Comparison of ENCODE assay signal across 28 cellular contexts in genomic region chr14:48473944-48474343, GRCh38.
"Had no signal": no experiment of that assay in that cellular context is flagged by ENCODE, and none has a peak within 500 bp of the region (broad histone marks: within the 10 kb centered on the region; RNA-seq: fewer than 3 reads in every experiment).

No MANE protein-coding gene starts in this region.

- H3K27ac Mint-ChIP-seq: stimulated activated effector memory CD8-positive, alpha-beta T cell treated with anti-CD3 and anti-CD28 coated beads, Interleukin-12 subunit alpha, Interleukin-12 subunit beta, amount 100 ng/mL, for 72 hours; stimulated activated memory B cell treated with anti-CD40 and anti-IgM and Interleukin-4, amounts not matched to agents 10 μg/mL and 1 μg/mL and 100 μg/mL, for 72 hours; stimulated activated naive B cell treated with anti-CD40 and anti-IgM and Interleukin-4, amounts not matched to agents 10 μg/mL and 1 μg/mL and 100 μg/mL, for 72 hours; stimulated activated naive CD8-positive, alpha-beta T cell treated with anti-CD3 and anti-CD28 coated beads, Interleukin-15, amount 100 ng/mL, for 72 hours; stimulated activated naive CD8-positive, alpha-beta T cell treated with anti-CD3 and anti-CD28 coated beads, Interleukin-15, Interleukin-2, amounts not matched to agents 100 ng/mL and 50 ng/mL, for 24 hours; type B pancreatic cell had no signal

- DNase-seq: stimulated activated CD4-positive, alpha-beta T cell treated with anti-CD3 and anti-CD28 coated beads, Interleukin-2, amount 100 ng/mL, for 48 hours; stimulated activated CD4-positive, alpha-beta T cell treated with anti-CD3 and anti-CD28 coated beads, Interleukin-4, amount 100 ng/mL, for 1 hour; stimulated activated CD4-positive, alpha-beta T cell treated with anti-CD3 and anti-CD28 coated beads, Interleukin-4, amount 100 ng/mL, for 24 hours; stimulated activated CD4-positive, alpha-beta T cell treated with anti-CD3 and anti-CD28 coated beads, Interleukin-4, amount 100 ng/mL, for 4 hours; stimulated activated CD8-positive, alpha-beta memory T cell treated with anti-CD3 and anti-CD28 coated beads, Interleukin-4, amount 100 ng/mL, for 48 hours; stimulated activated naive B cell treated with anti-CD40 and anti-IgM and Interleukin-4, amounts not matched to agents 10 μg/mL and 1 μg/mL and 100 μg/mL, for 72 hours; stimulated activated naive CD4-positive, alpha-beta T cell; stimulated activated naive CD4-positive, alpha-beta T cell treated with Interleukin-2 at 50 U/mL for 16 hours; stimulated activated naive CD8-positive, alpha-beta T cell treated with anti-CD3 and anti-CD28 coated beads, Interleukin-15, amount 100 ng/mL, for 72 hours; stimulated activated naive CD8-positive, alpha-beta T cell treated with anti-CD3 and anti-CD28 coated beads, Interleukin-15, Interleukin-2, amounts not matched to agents 100 U/mL and 50 U/mL, for 24 hours; stomach; substantia nigra; testis; thyroid gland; tibial artery; transverse colon; trophoblast cell; upper lobe of left lung; upper lobe of right lung; uterus had no signal

- H3K4me3 ChIP-seq: stomach, suprapubic skin, testis, thoracic aorta, thyroid gland, tibial artery, tibial nerve, transverse colon, upper lobe of left lung, upper lobe of right lung, uterus, vagina had no signal

- H3K9me3 ChIP-seq: suprapubic skin, testis, thyroid gland, tibial artery, upper lobe of left lung, upper lobe of right lung, uterus, vagina had no signal

- H3K4me3 Mint-ChIP-seq: stimulated activated effector memory CD8-positive, alpha-beta T cell treated with anti-CD3 and anti-CD28 coated beads, Interleukin-12 subunit alpha, Interleukin-12 subunit beta, amount 100 ng/mL, for 72 hours; stimulated activated memory B cell treated with anti-CD40 and anti-IgM and Interleukin-4, amounts not matched to agents 10 μg/mL and 1 μg/mL and 100 μg/mL, for 72 hours; stimulated activated naive B cell treated with anti-CD40 and anti-IgM and Interleukin-4, amounts not matched to agents 10 μg/mL and 1 μg/mL and 100 μg/mL, for 72 hours; stimulated activated naive CD8-positive, alpha-beta T cell treated with anti-CD3 and anti-CD28 coated beads, Interleukin-15, amount 100 ng/mL, for 72 hours; stimulated activated naive CD8-positive, alpha-beta T cell treated with anti-CD3 and anti-CD28 coated beads, Interleukin-15, Interleukin-2, amounts not matched to agents 100 ng/mL and 50 ng/mL, for 24 hours; type B pancreatic cell had no signal

- H3K36me3 ChIP-seq: stomach, suprapubic skin, thoracic aorta, thyroid gland, tibial artery, tibial nerve, transverse colon, upper lobe of left lung, upper lobe of right lung, uterus, vagina had no signal

- H3K27ac ChIP-seq: stomach, suprapubic skin, testis, thoracic aorta, thyroid gland, tibial artery, tibial nerve, transverse colon, upper lobe of left lung, upper lobe of right lung, uterus, vagina had no signal

- H3K4me1 Mint-ChIP-seq: stimulated activated effector memory CD8-positive, alpha-beta T cell treated with anti-CD3 and anti-CD28 coated beads, Interleukin-12 subunit alpha, Interleukin-12 subunit beta, amount 100 ng/mL, for 72 hours; stimulated activated memory B cell treated with anti-CD40 and anti-IgM and Interleukin-4, amounts not matched to agents 10 μg/mL and 1 μg/mL and 100 μg/mL, for 72 hours; stimulated activated naive B cell treated with anti-CD40 and anti-IgM and Interleukin-4, amounts not matched to agents 10 μg/mL and 1 μg/mL and 100 μg/mL, for 72 hours; stimulated activated naive CD8-positive, alpha-beta T cell treated with anti-CD3 and anti-CD28 coated beads, Interleukin-15, amount 100 ng/mL, for 72 hours had no signal

- H3K9me3 Mint-ChIP-seq: stimulated activated naive CD8-positive, alpha-beta T cell treated with anti-CD3 and anti-CD28 coated beads, Interleukin-15, Interleukin-2, amounts not matched to agents 100 ng/mL and 50 ng/mL, for 24 hours; type B pancreatic cell had no signal

- H3K4me1 ChIP-seq: stomach, suprapubic skin, testis, thyroid gland, tibial artery, tibial nerve, transverse colon, upper lobe of left lung, upper lobe of right lung, uterus, vagina had no signal

- H3K27me3 ChIP-seq: stomach, suprapubic skin, testis, thyroid gland, tibial artery, tibial nerve, transverse colon, upper lobe of left lung, upper lobe of right lung, uterus, vagina had no signal

- H3K36me3 Mint-ChIP-seq: stimulated activated effector memory CD8-positive, alpha-beta T cell treated with anti-CD3 and anti-CD28 coated beads, Interleukin-12 subunit alpha, Interleukin-12 subunit beta, amount 100 ng/mL, for 72 hours; stimulated activated memory B cell treated with anti-CD40 and anti-IgM and Interleukin-4, amounts not matched to agents 10 μg/mL and 1 μg/mL and 100 μg/mL, for 72 hours; stimulated activated naive B cell treated with anti-CD40 and anti-IgM and Interleukin-4, amounts not matched to agents 10 μg/mL and 1 μg/mL and 100 μg/mL, for 72 hours; type B pancreatic cell had no signal

- ATAC-seq: stimulated activated effector memory CD8-positive, alpha-beta T cell treated with anti-CD3 and anti-CD28 coated beads, Interleukin-12 subunit alpha, Interleukin-12 subunit beta, amount 100 ng/mL, for 72 hours; stimulated activated memory B cell treated with anti-CD40 and anti-IgM and Interleukin-4, amounts not matched to agents 10 μg/mL and 1 μg/mL and 100 μg/mL, for 72 hours; stimulated activated naive B cell treated with anti-CD40 and anti-IgM and Interleukin-4, amounts not matched to agents 10 μg/mL and 1 μg/mL and 100 μg/mL, for 72 hours; stimulated activated naive CD8-positive, alpha-beta T cell treated with anti-CD3 and anti-CD28 coated beads, Interleukin-15, amount 100 ng/mL, for 72 hours; stimulated activated naive CD8-positive, alpha-beta T cell treated with anti-CD3 and anti-CD28 coated beads, Interleukin-15, Interleukin-2, amounts not matched to agents 100 U/mL and 50 U/mL, for 24 hours; upper lobe of right lung had no signal

- H3K27me3 Mint-ChIP-seq: stimulated activated memory B cell treated with anti-CD40 and anti-IgM and Interleukin-4, amounts not matched to agents 10 μg/mL and 1 μg/mL and 100 μg/mL, for 72 hours; stimulated activated naive B cell treated with anti-CD40 and anti-IgM and Interleukin-4, amounts not matched to agents 10 μg/mL and 1 μg/mL and 100 μg/mL, for 72 hours; stimulated activated naive CD8-positive, alpha-beta T cell treated with anti-CD3 and anti-CD28 coated beads, Interleukin-15, amount 100 ng/mL, for 72 hours; stimulated activated naive CD8-positive, alpha-beta T cell treated with anti-CD3 and anti-CD28 coated beads, Interleukin-15, Interleukin-2, amounts not matched to agents 100 ng/mL and 50 ng/mL, for 24 hours; type B pancreatic cell had no signal
